In genomic region chrX:1658083-1658463, GRCh38 we compare ENCODE assay signal across 9 cellular contexts. TPM values are rescaled to one million over a fixed set of nuclear protein-coding genes. Genes with fewer than 3 reads are reported as not detected.
DNase-seq lines count a peak whose midpoint lies in the region; ATAC-seq and TF ChIP-seq lines count a peak whose summit lies in the region.
"Had no signal": no experiment of that assay in that cellular context is flagged by ENCODE, and none has a peak within 500 bp of the region (broad histone marks: within the 10 kb centered on the region; RNA-seq: fewer than 3 reads in every experiment).

No MANE protein-coding gene starts in this region.

- no peak for TF ChIP-seq EP300 in gastroesophageal sphincter (IDR thresholded peaks at IDR 0.05)

- H3K36me3 ChIP-seq in ectodermal cell (ENCODE audit: control insufficient read depth, insufficient read depth, low read length) (no peaks in the 10 kb centered on the region), gastroesophageal sphincter (no peaks in the 10 kb centered on the region)

- H3K4me1 Mint-ChIP-seq in stimulated activated naive CD8-positive, alpha-beta T cell treated with anti-CD3 and anti-CD28 coated beads, Interleukin-15, amount 100 ng/mL, for 72 hours = peaks cover 51% of the 10 kb centered on the region

- H3K27me3 Mint-ChIP-seq in stimulated activated naive CD8-positive, alpha-beta T cell treated with anti-CD3 and anti-CD28 coated beads, Interleukin-15, amount 100 ng/mL, for 72 hours = no peaks in the 10 kb centered on the region

- H3K9me3 Mint-ChIP-seq in stimulated activated naive CD8-positive, alpha-beta T cell treated with anti-CD3 and anti-CD28 coated beads, Interleukin-15, amount 100 ng/mL, for 72 hours = no peaks in the 10 kb centered on the region

- peaks cover 13% of the 10 kb centered on the region for H3K4me1 ChIP-seq in ectodermal cell (ENCODE audit: control insufficient read depth, insufficient read depth, low read length)
- peaks cover 0 to 11% (median 0%) of the 10 kb centered on the region in 3 donors for H3K4me1 ChIP-seq in gastroesophageal sphincter

- H3K4me3 Mint-ChIP-seq in stimulated activated naive CD8-positive, alpha-beta T cell treated with anti-CD3 and anti-CD28 coated beads, Interleukin-15, amount 100 ng/mL, for 72 hours = peak overlapping the region; percentile 97 to 99

- H3K27me3 ChIP-seq in ectodermal cell (ENCODE audit: control insufficient read depth, insufficient read depth, low read length, poor library complexity, severe bottlenecking) = no peaks in the 10 kb centered on the region
- H3K27me3 ChIP-seq in gastroesophageal sphincter = no peaks in the 10 kb centered on the region

- no peak for TF ChIP-seq POLR2A in gastroesophageal sphincter (IDR thresholded peaks at IDR 0.05)

- peak overlapping the region; percentile 93 to 95 for H3K27ac Mint-ChIP-seq in stimulated activated naive CD8-positive, alpha-beta T cell treated with anti-CD3 and anti-CD28 coated beads, Interleukin-15, amount 100 ng/mL, for 72 hours

- H3K27ac ChIP-seq in ectodermal cell (ENCODE audit: insufficient read depth, low read depth, low read length, poor library complexity, severe bottlenecking) (peak overlapping the region; percentile 69), gastroesophageal sphincter (no peak overlapping the region)

- H3K4me3 ChIP-seq in ectodermal cell (ENCODE audit: insufficient read depth, low read depth, low read length) = no peak overlapping the region
- H3K4me3 ChIP-seq in gastroesophageal sphincter = no peak overlapping the region
- H3K4me3 ChIP-seq: lung had no signal

- ATAC-seq in stimulated activated naive CD8-positive, alpha-beta T cell treated with anti-CD3 and anti-CD28 coated beads, Interleukin-15, amount 100 ng/mL, for 72 hours = no peak
- ATAC-seq in gastroesophageal sphincter = no peak

- no peak for TF ChIP-seq CTCF in gastroesophageal sphincter (IDR thresholded peaks at IDR 0.05)

- WGBS in ectodermal cell, 2 experiments = 58 to 64% methylated on average over 13 of the region's 13 CpGs
- WGBS in gastroesophageal sphincter (ENCODE audit: low coverage in 1 of 2), 2 donors = 19 to 33% methylated on average over 8 to 9 of the region's 13 CpGs

- H3K9me3 ChIP-seq in ectodermal cell (ENCODE audit: control insufficient read depth, low read length) (no peaks in the 10 kb centered on the region), gastroesophageal sphincter (no peaks in the 10 kb centered on the region)

- peak; percentile 65 for DNase-seq in activated effector memory CD4-positive, alpha-beta T cell treated with anti-CD3 and anti-CD28 coated beads, Interleukin-2, amount 50 U/mL, for 16 hours
- no peak for DNase-seq in activated effector memory CD4-positive, alpha-beta T cell treated with Interleukin-2 at 50 U/mL for 16 hours
- DNase-seq in NCI-H128 (lab: John Stamatoyannopoulos, UW; ENCODE audit: unreplicated experiment) (peak; percentile 38), activated gamma-delta T cell (lab: John Stamatoyannopoulos, UW) (no peak), NCI-H1930 (lab: John Stamatoyannopoulos, UW) (no peak)
- DNase-seq in stimulated activated naive CD8-positive, alpha-beta T cell treated with anti-CD3 and anti-CD28 coated beads, Interleukin-15, amount 100 ng/mL, for 72 hours = no peak

RNA-seq across cellular contexts. Expression of gene ASMT, which starts 43.2 kb away (rescaled TPM):
- 1.3 TPM for polyA plus RNA-seq in ectodermal cell (2013, experiment 1 of 4)
- polyA plus RNA-seq in ectodermal cell (2013, experiment 2 of 4) = 1.1 TPM
- 0.21 TPM for polyA plus RNA-seq in ectodermal cell (2013, experiment 3 of 4)
- 0.89 TPM for polyA plus RNA-seq in ectodermal cell (2013, experiment 4 of 4)
- total RNA-seq in gastroesophageal sphincter = 1 to 10 TPM in 1 of 4 donors, not detected in 3; 1.4 TPM

Comparison
In these comparisons a context has a peak if more than half of its experiments do, and no peak if none do; other contexts are left out.
1. DNase-seq: peak in activated effector memory CD4-positive, alpha-beta T cell treated with anti-CD3 and anti-CD28 coated beads, Interleukin-2, amount 50 U/mL, for 16 hours (single experiment) and NCI-H128 (single experiment); none in activated effector memory CD4-positive, alpha-beta T cell treated with Interleukin-2 at 50 U/mL for 16 hours (single experiment), stimulated activated naive CD8-positive, alpha-beta T cell treated with anti-CD3 and anti-CD28 coated beads, Interleukin-15, amount 100 ng/mL, for 72 hours (0 of 2), activated gamma-delta T cell (single experiment) and NCI-H1930 (0 of 2).